ENCODE assay signal across 10 cellular contexts in genomic region chr14:103206023-103206481, GRCh38.
DNase-seq lines count a peak whose midpoint lies in the region; ATAC-seq, FAIRE-seq and TF ChIP-seq lines count a peak whose summit lies in the region.
"Had no signal": no experiment of that assay in that cellular context is flagged by ENCODE, and none has a peak within 500 bp of the region (broad histone marks: within the 10 kb centered on the region; RNA-seq: fewer than 3 reads in every experiment).

No MANE protein-coding gene starts in this region.

- H3K27ac ChIP-seq in adipose tissue (ENCODE audit: low read depth, low read length) (peak overlapping the region; percentile 72), kidney (ENCODE audit: low read depth in 2 of 2, low read length in 2 of 2) (peak overlapping the region; percentile 96)

- intact Hi-C loops in kidney (cut with DNase I) (no loop called here), sciatic nerve (cut with DNase I) (loop anchor here (10.0 kb wide), 1 partner anchor 69 kb away; no protein-coding TSS in a partner anchor)

- peak overlapping the region; percentile 88 to 96 for H3K9ac ChIP-seq in kidney (ENCODE audit: low read length in 2 of 2)

- H3K9me3 ChIP-seq in kidney (ENCODE audit: control insufficient read depth in 1 of 2, low read length in 2 of 2) = no peaks in the 10 kb centered on the region

- ATAC-seq in sciatic nerve (peak; percentile 14), HG02759 (IDR thresholded peaks at IDR 0.05; ENCODE audit: unreplicated experiment) (no peak)

- H3K4me1 ChIP-seq in kidney (ENCODE audit: control insufficient read depth in 1 of 2, insufficient read depth in 1 of 2, low read depth in 1 of 2, low read length in 2 of 2) = peaks cover 6% of the 10 kb centered on the region in 2 donors

- peak overlapping the region; percentile 91 to 97 for H3K4me3 ChIP-seq in kidney (ENCODE audit: low read length in 2 of 2)

- WGBS in adipose tissue, 3 donors = 62 to 90% (median 77%) methylated on average over 4 of the region's 4 CpGs

- no peak for TF ChIP-seq POLR2A in erythroblast (IDR thresholded peaks at IDR 0.05; ENCODE audit: low read length)

- no peak for FAIRE-seq in kidney (lab: Jason Lieb, UNC)

- peak; percentile 57 for DNase-seq in AG20443 (ENCODE audit: low spot score)
- DNase-seq in kidney = peak; percentile 69
- DNase-seq in sciatic nerve (ENCODE audit: low spot score) = no peak
- no peak for DNase-seq in erythroblast (lab: John Stamatoyannopoulos, UW)
- no peak for DNase-seq in NCI-H510A (lab: John Stamatoyannopoulos, UW)
- no peak for DNase-seq in stimulated activated CD4-positive, alpha-beta T cell treated with anti-CD3 and anti-CD28 coated beads, Interleukin-4, amount 100 ng/mL, for 1 hour
- DNase-seq: kidney glomerular epithelial cell, NCI-H2029 treated with DMSO at 0.1 percent for 48 hours had no signal

- no peaks in the 10 kb centered on the region for H3K36me3 ChIP-seq in kidney (ENCODE audit: control insufficient read depth in 1 of 2, insufficient read depth in 2 of 2, low read length in 2 of 2)

- TF ChIP-seq CTCF in kidney (IDR thresholded peaks at IDR 0.05; ENCODE audit: borderline replicate concordance, extremely low read depth, insufficient read depth) = no peak

Comparison
In these comparisons a context has a peak if more than half of its experiments do, and no peak if none do; other contexts are left out.
1. DNase-seq: peak in AG20443 (single experiment) and kidney (single experiment); none in sciatic nerve (single experiment), erythroblast (0 of 2), NCI-H510A (single experiment) and stimulated activated CD4-positive, alpha-beta T cell treated with anti-CD3 and anti-CD28 coated beads, Interleukin-4, amount 100 ng/mL, for 1 hour (single experiment).